ENCODE assay signal across 8 cellular contexts in the genomic region with DNA sequence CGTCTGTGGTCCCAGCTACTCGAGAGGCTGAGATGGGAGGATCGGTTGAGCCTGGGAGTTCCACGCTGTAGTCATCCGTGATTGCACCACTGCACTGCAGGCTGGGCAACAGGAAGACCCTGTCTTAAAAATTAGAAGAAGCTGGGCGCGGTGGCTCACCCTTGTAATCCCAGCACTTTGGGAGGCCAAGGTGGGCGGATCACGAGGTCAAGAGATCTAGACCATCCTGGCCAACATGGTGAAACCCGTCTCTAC. TPM values are rescaled to one million over a fixed set of nuclear protein-coding genes. Genes with fewer than 3 reads are reported as not detected.
A peak's percentile ranks its signal among the peaks of the same experiment; 100 is the strongest.
DNase-seq lines count a peak whose midpoint lies in the region; ATAC-seq and TF ChIP-seq lines count a peak whose summit lies in the region.
"Not testable (repeated sequence)": the region's sequence is repeated elsewhere in the genome, so short reads cannot be mapped to it uniquely, and the experiment has no call there.

No MANE protein-coding gene starts in this region.

- H3K4me2 ChIP-seq in KMS-11 = peak overlapping the region; percentile 81

- not testable (repeated sequence) for H3K9me3 ChIP-seq in T-helper 17 cell (ENCODE audit: control insufficient read depth, low read length, poor library complexity, severe bottlenecking); adipocyte (ENCODE audit: control insufficient read depth, low read length); iPS-18a (ENCODE audit: control insufficient read depth, low read depth, low read length)

- H3K9me3 Mint-ChIP-seq in CD14-positive monocyte; endothelial cell (ENCODE audit: unreplicated experiment); nephron; stimulated activated naive CD8-positive, alpha-beta T cell treated with anti-CD3 and anti-CD28 coated beads, Interleukin-15, Interleukin-2, amounts not matched to agents 100 ng/mL and 50 ng/mL, for 24 hours: not testable (repeated sequence)

- H3K27me3 ChIP-seq in KMS-11 (ENCODE audit: insufficient read depth, low read depth); adipocyte (replicated peaks; ENCODE audit: control insufficient read depth, insufficient read depth, low read length); iPS-18a (ENCODE audit: control insufficient read depth, insufficient read depth, low read length): not testable (repeated sequence)

- H4K20me1 ChIP-seq in KMS-11 (ENCODE audit: insufficient read depth) = peaks cover 36% of the 10 kb centered on the region

- H3K36me3 Mint-ChIP-seq in CD14-positive monocyte = peaks cover 32 to 43% of the 10 kb centered on the region in 2 donors
- H3K36me3 Mint-ChIP-seq in T-helper 17 cell (ENCODE audit: low read depth) = not testable (repeated sequence)
- peaks cover 54% of the 10 kb centered on the region for H3K36me3 Mint-ChIP-seq in endothelial cell (ENCODE audit: low read depth, unreplicated experiment)
- H3K36me3 Mint-ChIP-seq in nephron (ENCODE audit: low read depth) = peaks cover 50% of the 10 kb centered on the region
- H3K36me3 Mint-ChIP-seq in stimulated activated naive CD8-positive, alpha-beta T cell treated with anti-CD3 and anti-CD28 coated beads, Interleukin-15, Interleukin-2, amounts not matched to agents 100 ng/mL and 50 ng/mL, for 24 hours (ENCODE audit: low read depth) = peaks cover 58% of the 10 kb centered on the region

- DNase-seq in CD14-positive monocyte (ENCODE audit: low spot score) (peak; percentile 72), adipocyte (ENCODE audit: low read depth) (peak; percentile 62)
- not testable (repeated sequence) for DNase-seq in T-helper 17 cell; endothelial cell (ENCODE audit: low spot score)

- peaks cover 50% of the 10 kb centered on the region for H3K79me2 ChIP-seq in KMS-11 (ENCODE audit: insufficient read depth, low read depth)

- H3K36me3 ChIP-seq in KMS-11 (ENCODE audit: insufficient read depth) (peaks cover 23% of the 10 kb centered on the region; the same call in 1 of the 2 replicates), adipocyte (ENCODE audit: control insufficient read depth, insufficient read depth, low read length, severe bottlenecking) (peaks cover 40% of the 10 kb centered on the region), iPS-18a (ENCODE audit: control insufficient read depth, low read depth, low read length) (peaks cover 43% of the 10 kb centered on the region)

- H3K4me3 ChIP-seq in KMS-11 (IDR thresholded peaks at IDR 0.05; ENCODE audit: insufficient read depth, low read depth, low read length) = not testable (repeated sequence)
- H3K4me3 ChIP-seq in adipocyte (ENCODE audit: low read length) (peak overlapping the region; percentile 99), iPS-18a (ENCODE audit: low read length) (peak overlapping the region; percentile 97)

- H2AFZ ChIP-seq in KMS-11 (ENCODE audit: low read depth) = not testable (repeated sequence)

- not testable (repeated sequence) for TF ChIP-seq CTCF in CD14-positive monocyte (IDR thresholded peaks at IDR 0.05); KMS-11 (conservative IDR thresholded peaks at IDR 0.05; ENCODE audit: low read depth, low read length); endothelial cell (IDR thresholded peaks at IDR 0.05; ENCODE audit: unreplicated experiment); nephron (IDR thresholded peaks at IDR 0.05; ENCODE audit: unreplicated experiment in 3 of 3)

- peak overlapping the region; percentile 90 to 96 (median 95) for H3K27ac Mint-ChIP-seq in CD14-positive monocyte
- peak overlapping the region; percentile 94 for H3K27ac Mint-ChIP-seq in T-helper 17 cell
- peak overlapping the region; percentile 53 for H3K27ac Mint-ChIP-seq in endothelial cell (ENCODE audit: unreplicated experiment)
- H3K27ac Mint-ChIP-seq in nephron = peak overlapping the region; percentile 83 to 99 (median 97)
- peak overlapping the region; percentile 99 for H3K27ac Mint-ChIP-seq in stimulated activated naive CD8-positive, alpha-beta T cell treated with anti-CD3 and anti-CD28 coated beads, Interleukin-15, Interleukin-2, amounts not matched to agents 100 ng/mL and 50 ng/mL, for 24 hours

- intact Hi-C loops in CD14-positive monocyte (cut with micrococcal nuclease) = loop anchor here (1.0 to 10.0 kb wide), 4 partner anchors 43 to 240 kb away; a partner anchor contains a TSS

- peaks cover 51% of the 10 kb centered on the region for H3K4me1 ChIP-seq in KMS-11 (ENCODE audit: low read depth, poor library complexity, severe bottlenecking)
- peaks cover 46% of the 10 kb centered on the region for H3K4me1 ChIP-seq in adipocyte (ENCODE audit: control insufficient read depth, insufficient read depth, low read length)
- H3K4me1 ChIP-seq in iPS-18a (ENCODE audit: control insufficient read depth, low read depth, low read length) = peaks cover 15% of the 10 kb centered on the region

- peak overlapping the region; percentile 73 for H3K27ac ChIP-seq in KMS-11
- not testable (repeated sequence) for H3K27ac ChIP-seq in iPS-18a (ENCODE audit: low read length)

- H3K4me1 Mint-ChIP-seq in CD14-positive monocyte (peaks cover 47% of the 10 kb centered on the region), T-helper 17 cell (peaks cover 52% of the 10 kb centered on the region), endothelial cell (ENCODE audit: unreplicated experiment) (peaks cover 51% of the 10 kb centered on the region), nephron (peaks cover 56% of the 10 kb centered on the region)
- H3K4me1 Mint-ChIP-seq in stimulated activated naive CD8-positive, alpha-beta T cell treated with anti-CD3 and anti-CD28 coated beads, Interleukin-15, Interleukin-2, amounts not matched to agents 100 ng/mL and 50 ng/mL, for 24 hours (ENCODE audit: low read depth) = peaks cover 63% of the 10 kb centered on the region

- H3K9ac ChIP-seq in KMS-11 = peak overlapping the region; percentile 99
- peak overlapping the region; percentile 98 for H3K9ac ChIP-seq in adipocyte (ENCODE audit: low read length)
- peak overlapping the region; percentile 100 for H3K9ac ChIP-seq in iPS-18a (ENCODE audit: low read length)

- H3K4me3 Mint-ChIP-seq in CD14-positive monocyte (peak overlapping the region; percentile 84 to 97), T-helper 17 cell (peak overlapping the region; percentile 96), endothelial cell (ENCODE audit: unreplicated experiment) (peak overlapping the region; percentile 99), nephron (peak overlapping the region; percentile 99)
- peak overlapping the region; percentile 99 for H3K4me3 Mint-ChIP-seq in stimulated activated naive CD8-positive, alpha-beta T cell treated with anti-CD3 and anti-CD28 coated beads, Interleukin-15, Interleukin-2, amounts not matched to agents 100 ng/mL and 50 ng/mL, for 24 hours

- not testable (repeated sequence) for H3K27me3 Mint-ChIP-seq in CD14-positive monocyte (ENCODE audit: low read depth in 3 of 3); T-helper 17 cell; nephron (ENCODE audit: low read depth); stimulated activated naive CD8-positive, alpha-beta T cell treated with anti-CD3 and anti-CD28 coated beads, Interleukin-15, Interleukin-2, amounts not matched to agents 100 ng/mL and 50 ng/mL, for 24 hours
- peaks cover 22% of the 10 kb centered on the region for H3K27me3 Mint-ChIP-seq in endothelial cell (ENCODE audit: unreplicated experiment)

- ATAC-seq in T-helper 17 cell = not testable (repeated sequence)

RNA-seq across cellular contexts. Expression of a gene that starts 1.8 kb away (rescaled TPM):
- 10 to 100 TPM; 48.4 to 57.0 TPM for polyA plus RNA-seq in CD14-positive monocyte
- total RNA-seq in T-helper 17 cell (100 to 1,000 TPM; 104 to 108 TPM), endothelial cell (ENCODE audit: unreplicated experiment) (1,094 TPM)

RNA-seq across cellular contexts. Expression of a gene that starts 4.9 kb away (rescaled TPM):
- under 1 TPM; 0.27 to 0.34 TPM for polyA plus RNA-seq in CD14-positive monocyte
- 10 to 100 TPM; 37.4 to 46.5 TPM for total RNA-seq in T-helper 17 cell
- total RNA-seq in endothelial cell (ENCODE audit: unreplicated experiment) = 51.7 TPM

RNA-seq across cellular contexts. Expression of a gene that starts 20.5 kb away (rescaled TPM):
- polyA plus RNA-seq in CD14-positive monocyte = 100 to 1,000 TPM; 124 to 153 TPM
- total RNA-seq in T-helper 17 cell (10 to 100 TPM; 25.6 to 39.0 TPM), endothelial cell (ENCODE audit: unreplicated experiment) (136 TPM)

RNA-seq across cellular contexts. Expression of a gene that starts 22.4 kb away (rescaled TPM):
- polyA plus RNA-seq in CD14-positive monocyte = 10 to 100 TPM; 30.6 to 53.2 TPM
- total RNA-seq in T-helper 17 cell = 10 to 100 TPM in 1 of 2 donors, 1 to 10 TPM in 1; 9.6 to 11.3 TPM
- total RNA-seq in endothelial cell (ENCODE audit: unreplicated experiment) = 4.8 TPM

RNA-seq across cellular contexts. Expression of a gene that starts 31.2 kb away (rescaled TPM):
- 10 to 100 TPM; 25.9 to 35.0 TPM for polyA plus RNA-seq in CD14-positive monocyte
- total RNA-seq in T-helper 17 cell = 1 to 10 TPM; 4.7 to 5.6 TPM
- total RNA-seq in endothelial cell (ENCODE audit: unreplicated experiment) = 26.0 TPM

Comparison
In these comparisons a context has a peak if more than half of its experiments do, and no peak if none do; other contexts are left out.
1. RNA of a gene that starts 1.8 kb away (total RNA-seq): 1,094 TPM in endothelial cell (single experiment); 104 to 108 TPM in T-helper 17 cell; every median in the first group is over 10 times any median in the second.
2. Peak in every context shown above with its lines, with median percentiles within 50 percentile points of each other: H3K27ac Mint-ChIP-seq, H3K4me3 Mint-ChIP-seq and H3K9ac ChIP-seq.